In the genomic region with DNA sequence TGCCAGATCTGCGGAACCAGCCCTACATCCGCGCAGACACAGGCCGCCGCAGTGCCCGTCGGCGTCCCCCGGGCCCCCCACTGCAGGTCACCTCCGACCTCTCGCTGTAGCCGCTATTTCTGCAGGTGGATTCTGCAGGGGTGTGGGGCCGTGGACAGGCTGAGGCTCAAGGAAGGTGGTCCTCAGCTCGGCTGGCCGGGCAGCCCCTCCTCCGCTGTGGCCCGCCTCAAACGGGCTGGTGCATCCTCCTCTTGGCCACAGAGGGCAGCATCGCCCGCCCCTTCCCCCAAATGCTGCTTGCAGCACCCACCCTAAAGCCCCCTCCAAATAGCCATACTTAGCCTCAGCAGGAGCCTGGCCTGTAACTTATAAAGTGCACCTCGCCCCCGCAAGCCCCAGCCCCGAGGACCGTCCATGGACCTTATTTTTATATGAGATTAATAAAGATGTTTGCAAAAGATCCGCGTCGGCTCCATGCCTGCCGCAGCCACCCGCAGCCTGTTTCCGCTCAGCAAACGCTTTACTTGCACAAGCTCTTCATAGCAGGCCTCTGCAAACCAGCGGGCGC, we compare ENCODE assay signal across 8 cellular contexts. TPM values are rescaled to one million over a fixed set of nuclear protein-coding genes. Genes with fewer than 3 reads are reported as not detected.
DNase-seq lines count a peak whose midpoint lies in the region; ATAC-seq and TF ChIP-seq lines count a peak whose summit lies in the region.

No MANE protein-coding gene starts in this region.

- peak overlapping the region; percentile 91 for H3K4me3 Mint-ChIP-seq in activated T-helper 2 cell treated with anti-CD3 and anti-CD28 coated beads, Interferon-gamma antibody, Interleukin-2, Interleukin-4, amounts not matched to agents 10 μg/mL and 5 μg/mL and 100 μg/mL, durations not matched to agents 14 hours and 24 hours and 36 hours (ENCODE audit: low read depth)

- H3K27me3 ChIP-seq in MM.1S (replicated peaks; ENCODE audit: insufficient read depth, low read length) = no peaks in the 10 kb centered on the region

- H3K27ac Mint-ChIP-seq in activated T-helper 2 cell treated with anti-CD3 and anti-CD28 coated beads, Interferon-gamma antibody, Interleukin-2, Interleukin-4, amounts not matched to agents 10 μg/mL and 5 μg/mL and 100 μg/mL, durations not matched to agents 14 hours and 24 hours and 36 hours = peak overlapping the region; percentile 91

- peak; percentile 30 for TF ChIP-seq CTCF in MM.1S (IDR thresholded peaks at IDR 0.05; ENCODE audit: low read length)

- H3K4me1 ChIP-seq in ES-I3 (ENCODE audit: insufficient read depth, low read length) (peaks cover 9% of the 10 kb centered on the region; the same call in 1 of the 2 replicates), MM.1S (ENCODE audit: low read length) (peaks cover 17% of the 10 kb centered on the region)

- H3K27me3 Mint-ChIP-seq in activated T-helper 2 cell treated with anti-CD3 and anti-CD28 coated beads, Interferon-gamma antibody, Interleukin-2, Interleukin-4, amounts not matched to agents 10 μg/mL and 5 μg/mL and 100 μg/mL, durations not matched to agents 14 hours and 24 hours and 36 hours (ENCODE audit: low read depth) = no peaks in the 10 kb centered on the region

- H3K27ac ChIP-seq in MM.1S (ENCODE audit: low read length) = peak overlapping the region; percentile 78; the same call in 1 of the 2 replicates

- no peaks in the 10 kb centered on the region for H3K9me3 ChIP-seq in ES-I3 (ENCODE audit: control insufficient read depth, insufficient read depth, low read length)
- H3K9me3 ChIP-seq in MM.1S (replicated peaks; ENCODE audit: insufficient read depth, low read length) = no peaks in the 10 kb centered on the region

- H3K79me2 ChIP-seq in MM.1S (ENCODE audit: low read length) = peaks cover 29% of the 10 kb centered on the region

- H3K4me3 ChIP-seq in MM.1S (ENCODE audit: low read length) (peak overlapping the region; percentile 91), skeletal muscle cell (ENCODE audit: low read depth, low read length) (peak overlapping the region; percentile 53)

- DNase-seq in MM.1S (no peak), left ventricle myocardium superior (peak; percentile 57), skeletal muscle cell (ENCODE audit: low read depth) (no peak), UCSD-AML1 (lab: John Stamatoyannopoulos, UW; ENCODE audit: unreplicated experiment) (no peak), glomerular visceral epithelial cell (ENCODE audit: extremely low spot score) (no peak)
- no peak for DNase-seq in activated T-helper 2 cell treated with anti-CD3 and anti-CD28 coated beads, Interferon-gamma antibody, Interleukin-2, Interleukin-4, amounts not matched to agents 10 μg/mL and 5 μg/mL and 100 μg/mL, durations not matched to agents 14 hours and 24 hours and 36 hours (ENCODE audit: low spot score)

- H3K36me3 Mint-ChIP-seq in activated T-helper 2 cell treated with anti-CD3 and anti-CD28 coated beads, Interferon-gamma antibody, Interleukin-2, Interleukin-4, amounts not matched to agents 10 μg/mL and 5 μg/mL and 100 μg/mL, durations not matched to agents 14 hours and 24 hours and 36 hours (ENCODE audit: low read depth) = peaks cover 90% of the 10 kb centered on the region

- H3K9me2 ChIP-seq in MM.1S (replicated peaks; ENCODE audit: insufficient read depth, low read length) = no peaks in the 10 kb centered on the region

- peak; percentile 54 for ATAC-seq in left ventricle myocardium superior
- no peak for ATAC-seq in GM21528 (IDR thresholded peaks at IDR 0.05; ENCODE audit: low FRiP score, unreplicated experiment)

- H3K4me2 ChIP-seq in MM.1S (ENCODE audit: low read depth, low read length) = peak overlapping the region; percentile 91

- intact Hi-C loops in activated T-helper 2 cell treated with anti-CD3 and anti-CD28 coated beads, Interferon-gamma antibody, Interleukin-2, Interleukin-4, amounts not matched to agents 10 μg/mL and 5 μg/mL and 100 μg/mL, durations not matched to agents 14 hours and 24 hours and 36 hours (cut with micrococcal nuclease) = loop anchor here (1.0 to 5.0 kb wide), 4 partner anchors 18 to 100 kb away; a partner anchor contains a TSS
- intact Hi-C loops in left ventricle myocardium superior (cut with micrococcal nuclease) = no loop called here

- H3K9me3 Mint-ChIP-seq in activated T-helper 2 cell treated with anti-CD3 and anti-CD28 coated beads, Interferon-gamma antibody, Interleukin-2, Interleukin-4, amounts not matched to agents 10 μg/mL and 5 μg/mL and 100 μg/mL, durations not matched to agents 14 hours and 24 hours and 36 hours = no peaks in the 10 kb centered on the region

- H3K4me1 Mint-ChIP-seq in activated T-helper 2 cell treated with anti-CD3 and anti-CD28 coated beads, Interferon-gamma antibody, Interleukin-2, Interleukin-4, amounts not matched to agents 10 μg/mL and 5 μg/mL and 100 μg/mL, durations not matched to agents 14 hours and 24 hours and 36 hours (ENCODE audit: low read depth) = peaks cover 47% of the 10 kb centered on the region

- H3K36me3 ChIP-seq in ES-I3 (ENCODE audit: insufficient read depth, low read length) (no peaks in the 10 kb centered on the region), MM.1S (replicated peaks; ENCODE audit: insufficient read depth, low read length) (peaks cover 4% of the 10 kb centered on the region)

- no peak overlapping the region for H2AFZ ChIP-seq in MM.1S (ENCODE audit: low read length)

- H3K9ac ChIP-seq in ES-I3 (ENCODE audit: low read depth, low read length) = peak overlapping the region; percentile 85
- peak overlapping the region; percentile 81; the same call in 1 of the 2 replicates for H3K9ac ChIP-seq in MM.1S (ENCODE audit: low read length)

- H4K20me1 ChIP-seq in MM.1S (ENCODE audit: insufficient read depth, low read length) = no peaks in the 10 kb centered on the region

- peaks cover 29% of the 10 kb centered on the region for H3F3A ChIP-seq in MM.1S (ENCODE audit: insufficient read depth, low read length)

RNA-seq across cellular contexts. Expression of a gene that starts 14.9 kb away (rescaled TPM):
- total RNA-seq in activated T-helper 2 cell treated with anti-CD3 and anti-CD28 coated beads, Interferon-gamma antibody, Interleukin-2, Interleukin-4, amounts not matched to agents 10 μg/mL and 5 μg/mL and 100 μg/mL, durations not matched to agents 14 hours and 24 hours and 36 hours = 0.37 and 0.67 TPM in 2 replicates
- total RNA-seq in left ventricle myocardium superior = not detected

RNA-seq across cellular contexts. Expression of a gene that starts 25.3 kb away (rescaled TPM):
- total RNA-seq in activated T-helper 2 cell treated with anti-CD3 and anti-CD28 coated beads, Interferon-gamma antibody, Interleukin-2, Interleukin-4, amounts not matched to agents 10 μg/mL and 5 μg/mL and 100 μg/mL, durations not matched to agents 14 hours and 24 hours and 36 hours = 469 and 475 TPM in 2 replicates
- total RNA-seq in left ventricle myocardium superior = 14.0 TPM

Comparison
In these comparisons a context has a peak if more than half of its experiments do, and no peak if none do; other contexts are left out.
1. RNA of a gene that starts 25.3 kb away (total RNA-seq): 469 to 475 TPM in activated T-helper 2 cell treated with anti-CD3 and anti-CD28 coated beads, Interferon-gamma antibody, Interleukin-2, Interleukin-4, amounts not matched to agents 10 μg/mL and 5 μg/mL and 100 μg/mL, durations not matched to agents 14 hours and 24 hours and 36 hours; 14.0 TPM in left ventricle myocardium superior (single experiment); every median in the first group is over 10 times any median in the second.